In the genomic region with DNA sequence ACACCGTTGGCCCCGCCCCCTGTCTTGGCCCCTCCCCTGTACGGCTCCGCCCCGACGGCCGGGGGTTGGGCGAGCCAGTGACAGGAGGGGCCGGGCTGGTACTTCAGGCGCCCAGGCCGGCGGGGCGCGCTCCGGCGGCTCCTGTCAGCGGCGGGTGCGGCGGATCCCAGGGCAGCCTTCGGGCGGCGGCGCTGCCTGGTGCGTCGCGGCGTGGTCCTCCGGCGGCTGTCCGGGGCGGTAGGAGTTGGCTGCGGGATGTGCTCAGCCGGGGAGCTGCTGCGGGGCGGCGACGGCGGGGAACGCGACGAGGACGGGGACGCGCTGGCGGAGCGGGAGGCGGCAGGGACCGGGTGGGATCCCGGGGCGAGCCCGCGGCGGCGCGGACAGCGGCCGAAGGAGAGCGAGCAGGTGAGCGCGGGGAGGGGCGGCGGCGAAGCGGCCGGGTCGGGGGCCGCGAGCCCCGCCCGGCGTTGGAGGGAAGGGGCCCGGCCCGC, we compare ENCODE assay signal across 8 cellular contexts. TPM values are rescaled to one million over a fixed set of nuclear protein-coding genes. Genes with fewer than 3 reads are reported as not detected.
DNase-seq lines count a peak whose midpoint lies in the region; ATAC-seq and TF ChIP-seq lines count a peak whose summit lies in the region.

A gene (plus strand): TSS at position 129 of the 494 bp plus-strand sequence. CDS start 127 bp downstream, at position 256.

- H3K27ac Mint-ChIP-seq in CD4-positive, alpha-beta T cell: peak within 1 kb of the TSS; percentile 85
- peak within 1 kb of the TSS; percentile 92 for H3K27ac Mint-ChIP-seq in stimulated activated effector memory CD8-positive, alpha-beta T cell treated with anti-CD3 and anti-CD28 coated beads, Interleukin-12 subunit alpha, Interleukin-12 subunit beta, amount 100 ng/mL, for 72 hours

- H3K9me3 Mint-ChIP-seq in CD4-positive, alpha-beta T cell: no peaks in the 10 kb centered on the region
- H3K9me3 Mint-ChIP-seq in stimulated activated effector memory CD8-positive, alpha-beta T cell treated with anti-CD3 and anti-CD28 coated beads, Interleukin-12 subunit alpha, Interleukin-12 subunit beta, amount 100 ng/mL, for 72 hours: no peaks in the 10 kb centered on the region

- H3K27me3 Mint-ChIP-seq in CD4-positive, alpha-beta T cell: no peaks in the 10 kb centered on the region

- peak within 1 kb of the TSS; percentile 73 for H3K27ac ChIP-seq in CD4-positive, alpha-beta T cell (ENCODE audit: low read depth, low read length)
- H3K27ac ChIP-seq in OCI-LY1 (ENCODE audit: low read depth, low read length, poor library complexity, severe bottlenecking) (no peak within 1 kb of the TSS), esophagus (ENCODE audit: low read depth in 2 of 2, low read length in 1 of 2) (peak within 1 kb of the TSS; percentile 91)

- H3K4me3 ChIP-seq in OCI-LY1 (ENCODE audit: low read depth, low read length, poor library complexity, severe bottlenecking) (peak within 1 kb of the TSS; percentile 70), esophagus (ENCODE audit: low read depth in 1 of 2, low read length in 2 of 2) (peak within 1 kb of the TSS; percentile 89 to 99)

- TF ChIP-seq CTCF in CD4-positive, alpha-beta T cell (IDR thresholded peaks at IDR 0.05): no peak
- TF ChIP-seq CTCF in OCI-LY1 (IDR thresholded peaks at IDR 0.05; ENCODE audit: low read length): no peak

- CTCF ChIA-PET in CD4-positive, alpha-beta T cell (lab: Charles Lee): no interaction called here

- peaks cover 6% of the 10 kb centered on the region for H3K36me3 Mint-ChIP-seq in CD4-positive, alpha-beta T cell (ENCODE audit: low read depth)
- no peaks in the 10 kb centered on the region for H3K36me3 Mint-ChIP-seq in stimulated activated effector memory CD8-positive, alpha-beta T cell treated with anti-CD3 and anti-CD28 coated beads, Interleukin-12 subunit alpha, Interleukin-12 subunit beta, amount 100 ng/mL, for 72 hours

- peak; percentile 94 for ATAC-seq in CD4-positive, alpha-beta T cell (ENCODE audit: poor library complexity)
- ATAC-seq in GM19328 (IDR thresholded peaks at IDR 0.05; ENCODE audit: unreplicated experiment) (peak; percentile 93), HG03460 (IDR thresholded peaks at IDR 0.05; ENCODE audit: unreplicated experiment) (peak; percentile 90)
- peak; percentile 95 for ATAC-seq in stimulated activated effector memory CD8-positive, alpha-beta T cell treated with anti-CD3 and anti-CD28 coated beads, Interleukin-12 subunit alpha, Interleukin-12 subunit beta, amount 100 ng/mL, for 72 hours

- H3K4me2 ChIP-seq in OCI-LY1 (ENCODE audit: low read length): peak within 1 kb of the TSS; percentile 91

- no peaks in the 10 kb centered on the region for H3K9me3 ChIP-seq in CD4-positive, alpha-beta T cell (ENCODE audit: control insufficient read depth, low read length)
- no peaks in the 10 kb centered on the region for H3K9me3 ChIP-seq in OCI-LY1 (ENCODE audit: low read length)
- H3K9me3 ChIP-seq in esophagus (ENCODE audit: control insufficient read depth in 2 of 2, insufficient read depth in 1 of 2, low read depth in 1 of 2, low read length in 1 of 2): no peaks in the 10 kb centered on the region

- no peaks in the 10 kb centered on the region for H3K79me2 ChIP-seq in OCI-LY1 (ENCODE audit: insufficient read depth, low read length)

- H4K20me1 ChIP-seq in OCI-LY1 (ENCODE audit: insufficient read depth, low read length): no peaks in the 10 kb centered on the region

- H2AFZ ChIP-seq in OCI-LY1 (ENCODE audit: low read length): peak within 1 kb of the TSS; percentile 51; the same call in 1 of the 2 replicates

- WGBS in esophagus, 2 donors: 0 to 1% methylated on average over 49 to 74 of the region's 74 CpGs

- peak within 1 kb of the TSS; percentile 93 for H3K4me3 Mint-ChIP-seq in CD4-positive, alpha-beta T cell
- H3K4me3 Mint-ChIP-seq in stimulated activated effector memory CD8-positive, alpha-beta T cell treated with anti-CD3 and anti-CD28 coated beads, Interleukin-12 subunit alpha, Interleukin-12 subunit beta, amount 100 ng/mL, for 72 hours: peak within 1 kb of the TSS; percentile 77

- POLR2A ChIA-PET in CD4-positive, alpha-beta T cell (lab: Charles Lee): interaction anchor here (1.2 to 2.3 kb wide), 2 partner anchors 8 to 87 kb away, joined by 3 to 16 read pairs; a partner anchor contains a TSS

- peaks cover 12% of the 10 kb centered on the region for H3K4me1 ChIP-seq in OCI-LY1 (ENCODE audit: insufficient read depth, low read length, severe bottlenecking)
- no peaks in the 10 kb centered on the region for H3K4me1 ChIP-seq in esophagus (ENCODE audit: control insufficient read depth in 2 of 2, insufficient read depth in 2 of 2, low read length in 1 of 2)

- H3K36me3 ChIP-seq in OCI-LY1 (ENCODE audit: insufficient read depth, low read length) (no peaks in the 10 kb centered on the region), esophagus (ENCODE audit: control insufficient read depth in 2 of 2, insufficient read depth in 2 of 2, low read length in 1 of 2) (no peaks in the 10 kb centered on the region)

- peak within 1 kb of the TSS; percentile 57 for H3K9ac ChIP-seq in OCI-LY1 (ENCODE audit: low read length)

- intact Hi-C loops in CD4-positive, alpha-beta T cell (cut with DNase I, micrococcal nuclease): loop anchor here in 1 of 2 experiments (1.0 kb wide), 1 partner anchor 86 kb away; a partner anchor contains a TSS

- no peaks in the 10 kb centered on the region for H3K27me3 ChIP-seq in CD4-positive, alpha-beta T cell (ENCODE audit: control insufficient read depth, insufficient read depth, low read length)
- H3K27me3 ChIP-seq in OCI-LY1 (ENCODE audit: insufficient read depth, low read length): 0 out of 2 replicates have a peak, but pooled peaks cover 6% of the 10 kb centered on the region
- H3K27me3 ChIP-seq in esophagus (ENCODE audit: control insufficient read depth in 1 of 2, insufficient read depth in 2 of 2, low read length in 2 of 2): no peaks in the 10 kb centered on the region

- no peaks in the 10 kb centered on the region for H3F3A ChIP-seq in OCI-LY1 (ENCODE audit: insufficient read depth, low read length)

- no peaks in the 10 kb centered on the region for H3K9me2 ChIP-seq in OCI-LY1 (ENCODE audit: low read depth, low read length)

- peaks cover 35% of the 10 kb centered on the region for H3K4me1 Mint-ChIP-seq in CD4-positive, alpha-beta T cell (ENCODE audit: low read depth)
- peaks cover 41% of the 10 kb centered on the region for H3K4me1 Mint-ChIP-seq in stimulated activated effector memory CD8-positive, alpha-beta T cell treated with anti-CD3 and anti-CD28 coated beads, Interleukin-12 subunit alpha, Interleukin-12 subunit beta, amount 100 ng/mL, for 72 hours

- DNase-seq in CD4-positive, alpha-beta T cell: peak; percentile 79 to 92 (median 87)
- peak; percentile 97 for DNase-seq in activated T-cell treated with anti-CD3 and anti-CD28 coated beads, Interleukin-2, amount 50 U/mL, for 1 hour
- peak; percentile 83 for DNase-seq in myocyte (ENCODE audit: low read depth)
- DNase-seq in stimulated activated effector memory CD8-positive, alpha-beta T cell treated with anti-CD3 and anti-CD28 coated beads, Interleukin-12 subunit alpha, Interleukin-12 subunit beta, amount 100 ng/mL, for 72 hours (ENCODE audit: low spot score in 2 of 2): peak; percentile 84 to 93

RNA-seq across cellular contexts. Expression of the gene that starts here (rescaled TPM):
- 1 to 10 TPM in 1 of 2 experiments, under 1 TPM in 1; 0.74 to 1.1 TPM for total RNA-seq in CD4-positive, alpha-beta T cell
- polyA plus RNA-seq in esophagus: 1 to 10 TPM; 1.3 to 2.0 TPM
- total RNA-seq in myocyte: 0.88 and 1.0 TPM in 2 replicates
- 1.2 TPM for polyA plus RNA-seq in myocyte (2012)
